Comparison of ENCODE assay signal across 17 cellular contexts in genomic region chr3:148400754-148401153, GRCh38.
"Had no signal": no experiment of that assay in that cellular context is flagged by ENCODE, and none has a peak within 500 bp of the region (broad histone marks: within the 10 kb centered on the region; RNA-seq: fewer than 3 reads in every experiment).

No MANE protein-coding gene starts in this region.

- H3K4me1 ChIP-seq: esophagus squamous epithelium, testis, upper lobe of left lung had no signal

- H3K27ac ChIP-seq: esophagus squamous epithelium, testis, WERI-Rb-1 had no signal

- H3K9me3 ChIP-seq: esophagus squamous epithelium, SK-N-SH, testis, upper lobe of left lung had no signal

- H3K27me3 ChIP-seq: esophagus squamous epithelium, testis, upper lobe of left lung had no signal

- DNase-seq: activated CD4-positive, alpha-beta T cell treated with anti-CD3 and anti-CD28 coated beads, Interleukin-2, amount 50 U/mL, for 48 hours; activated effector memory CD4-positive, alpha-beta T cell treated with anti-CD3 and anti-CD28 coated beads, Interleukin-2, amount 50 U/mL, for 16 hours; amniotic stem cell; effector CD8-positive, alpha-beta T cell; esophagus squamous epithelium; islet precursor cell; left ventricle myocardium superior; mesendoderm; posterior cingulate gyrus; retina; SK-N-SH; stimulated activated naive CD8-positive, alpha-beta T cell treated with anti-CD3 and anti-CD28 coated beads, Interleukin-15, Interleukin-2, amounts not matched to agents 100 U/mL and 50 U/mL, for 24 hours; testis; upper lobe of left lung; WERI-Rb-1 had no signal

- ATAC-seq: left ventricle myocardium superior; natural killer cell treated with Interleukin-12 subunit alpha and Interleukin-12 subunit beta and Interleukin-15 and Interleukin-18, amount 100 ng/mL, for 72 hours; stimulated activated naive CD8-positive, alpha-beta T cell treated with anti-CD3 and anti-CD28 coated beads, Interleukin-15, Interleukin-2, amounts not matched to agents 100 U/mL and 50 U/mL, for 24 hours had no signal

- H3K4me3 ChIP-seq: esophagus squamous epithelium, smooth muscle cell, testis, upper lobe of left lung had no signal

- H3K36me3 ChIP-seq: esophagus squamous epithelium, upper lobe of left lung, WERI-Rb-1 had no signal
